ENCODE assay signal across 8 cellular contexts in the genomic region with DNA sequence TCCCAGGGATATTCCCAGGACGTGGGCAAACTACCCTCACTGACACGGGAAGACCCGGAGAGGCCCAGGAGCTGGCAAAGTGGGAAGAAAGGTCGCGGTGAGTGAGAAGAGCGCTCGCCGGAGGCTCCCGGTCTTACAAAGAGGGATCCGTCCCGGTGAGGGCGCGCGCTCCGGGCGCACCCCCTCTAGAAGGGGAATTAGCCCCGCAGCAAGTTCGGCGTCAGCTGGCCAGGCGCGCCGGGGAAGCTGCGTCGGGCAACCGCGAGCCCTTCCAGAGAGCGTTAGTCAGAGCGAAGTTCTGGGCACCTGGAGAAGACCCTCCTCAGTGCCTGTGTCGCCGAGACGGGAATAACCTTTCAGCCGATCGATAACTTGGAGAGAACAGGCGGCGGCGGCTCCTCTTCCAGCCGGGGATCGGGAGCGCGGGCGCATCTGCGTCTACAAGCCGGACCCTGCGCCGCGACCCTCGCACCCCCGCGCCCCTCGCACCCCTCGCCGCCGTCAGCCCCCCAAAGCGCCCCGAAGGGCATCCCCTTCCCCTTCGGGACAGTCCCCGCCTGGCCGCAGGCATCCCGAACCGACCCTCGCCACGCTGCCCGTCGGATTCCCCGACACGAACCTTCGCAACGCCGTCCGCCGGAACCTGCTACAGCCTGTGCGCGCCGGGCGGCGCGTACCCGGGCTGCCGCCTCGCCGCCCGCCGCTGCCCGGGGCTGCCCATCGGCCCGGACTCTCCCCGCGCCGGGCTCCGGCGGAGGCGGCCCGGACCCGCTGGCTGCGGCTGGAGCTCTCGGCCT. TPM values are rescaled to one million over a fixed set of nuclear protein-coding genes. Genes with fewer than 3 reads are reported as not detected.
DNase-seq lines count a peak whose midpoint lies in the region; ATAC-seq and TF ChIP-seq lines count a peak whose summit lies in the region.

No MANE protein-coding gene starts in this region.

- H3K36me3 ChIP-seq in neural cell (ENCODE audit: insufficient read depth, low read length) = no peaks in the 10 kb centered on the region

- peaks cover 47% of the 10 kb centered on the region for H3K79me2 ChIP-seq in neural cell (replicated peaks; ENCODE audit: insufficient read depth, low read length)

- H3K27me3 ChIP-seq in neural cell (ENCODE audit: insufficient read depth, low read depth, low read length) = no peaks in the 10 kb centered on the region

- peak overlapping the region; percentile 84 to 91 (median 87) for H3K4me3 Mint-ChIP-seq in IgD-negative memory B cell

- H3K4me3 ChIP-seq in fibroblast of mammary gland (ENCODE audit: control insufficient read depth, low read depth, low read length) = peak overlapping the region; percentile 46
- H3K4me3 ChIP-seq in neural cell (ENCODE audit: low read length) = peak overlapping the region; percentile 84

- no peak for TF ChIP-seq EP300 in neural cell (conservative IDR thresholded peaks at IDR 0.05; ENCODE audit: poor library complexity, severe bottlenecking)

- H3K9me3 Mint-ChIP-seq in IgD-negative memory B cell = no peaks in the 10 kb centered on the region

- peaks cover 18% of the 10 kb centered on the region for H3K27me3 Mint-ChIP-seq in IgD-negative memory B cell

- peak; percentile 39 for ATAC-seq in GM21619 (IDR thresholded peaks at IDR 0.05; ENCODE audit: unreplicated experiment)

- H4K20me1 ChIP-seq in neural cell (ENCODE audit: insufficient read depth) = no peaks in the 10 kb centered on the region

- H3K9ac ChIP-seq in neural cell (ENCODE audit: low read length) = peak overlapping the region; percentile 59

- no peak overlapping the region for H3K27ac Mint-ChIP-seq in IgD-negative memory B cell

- no peak overlapping the region for H3K27ac ChIP-seq in neural cell (ENCODE audit: low read length)

- no peaks in the 10 kb centered on the region for H3K9me2 ChIP-seq in neural cell (ENCODE audit: insufficient read depth, low read length)

- H3F3A ChIP-seq in neural cell (ENCODE audit: insufficient read depth, low read length, poor library complexity, severe bottlenecking) = no peaks in the 10 kb centered on the region

- TF ChIP-seq CTCF in fibroblast of mammary gland (conservative IDR thresholded peaks at IDR 0.05; ENCODE audit: control insufficient read depth, insufficient read depth, low read depth, low read length) (no peak), neural cell (IDR thresholded peaks at IDR 0.05; ENCODE audit: poor library complexity, severe bottlenecking) (no peak)

- no peaks in the 10 kb centered on the region for H3K36me3 Mint-ChIP-seq in IgD-negative memory B cell

- no peaks in the 10 kb centered on the region for H3K9me3 ChIP-seq in neural cell (ENCODE audit: low read length)

- peaks cover 6 to 14% (median 7%) of the 10 kb centered on the region in 3 donors for H3K4me1 Mint-ChIP-seq in IgD-negative memory B cell

- H2AFZ ChIP-seq in neural cell (ENCODE audit: low read depth, low read length) = peak overlapping the region; percentile 34

- no peak for TF ChIP-seq RAD21 in neural cell (conservative IDR thresholded peaks at IDR 0.05)

- DNase-seq in GM03348 (ENCODE audit: low spot score) = peak; percentile 16
- DNase-seq in activated CD8-positive, alpha-beta memory T cell treated with anti-CD3 and anti-CD28 coated beads for 48 hours (ENCODE audit: low read depth in 2 of 3, low spot score in 2 of 3) = peak in 2 of 3 experiments; percentile 7 to 18
- peak; percentile 3 for DNase-seq in fibroblast of mammary gland (ENCODE audit: low read depth)
- DNase-seq in epidermal melanocyte (ENCODE audit: insufficient read length, low spot score) = no peak
- DNase-seq in COLO829 (ENCODE audit: low spot score) = no peak

- peak overlapping the region; percentile 56 for H3K4me2 ChIP-seq in neural cell (ENCODE audit: low read length)

TF ChIP-seq in neural cell, 6 proteins besides CTCF, POLR2A, EP300 and RAD21:
- TF ChIP-seq EZH2 (IDR thresholded peaks at IDR 0.05; ENCODE audit: borderline replicate concordance, insufficient read depth, low read length, poor library complexity, severe bottlenecking) (no peak), REST (IDR thresholded peaks at IDR 0.05; ENCODE audit: borderline replicate concordance) (peak; percentile 17), MXI1 (conservative IDR thresholded peaks at IDR 0.05; ENCODE audit: poor library complexity, severe bottlenecking) (peak; percentile 11)

RNA-seq across cellular contexts. Expression of gene SIPA1L2, which starts 0.5 kb away (rescaled TPM):
- polyA plus RNA-seq in IgD-negative memory B cell (not detected), neural cell (5.6 and 6.8 TPM in 2 replicates)
- polyA minus RNA-seq in neural cell = 22.2 and 22.9 TPM in 2 replicates

Comparison
In these comparisons a context has a peak if more than half of its experiments do, and no peak if none do; other contexts are left out.
1. DNase-seq: peak in GM03348 (single experiment), activated CD8-positive, alpha-beta memory T cell treated with anti-CD3 and anti-CD28 coated beads for 48 hours (2 of 3) and fibroblast of mammary gland (single experiment); none in epidermal melanocyte (single experiment) and COLO829 (single experiment).